Comparison of ENCODE assay signal across 8 cellular contexts in genomic region chr10:60237977-60238376, GRCh38.
DNase-seq lines count a peak whose midpoint lies in the region; ATAC-seq and TF ChIP-seq lines count a peak whose summit lies in the region.

No MANE protein-coding gene starts in this region.

- ATAC-seq in GM21737 (IDR thresholded peaks at IDR 0.05; ENCODE audit: unreplicated experiment) (peak; percentile 30), right cardiac atrium (peak in 1 of 2 donors; percentile 17)

- peak overlapping the region; percentile 54 for H3K27ac ChIP-seq in right cardiac atrium (ENCODE audit: low read length)

- H3K9me3 ChIP-seq in right cardiac atrium (ENCODE audit: control insufficient read depth, low read length) = no peaks in the 10 kb centered on the region

- no peak overlapping the region; the same call in 1 of the 2 replicates for H3K4me3 ChIP-seq in GM12865 (ENCODE audit: low read depth, low read length)
- peak overlapping the region; percentile 58 for H3K4me3 ChIP-seq in NB4 (ENCODE audit: low read depth, low read length)
- no peak overlapping the region for H3K4me3 ChIP-seq in right cardiac atrium (ENCODE audit: low read length)

- H3K27me3 ChIP-seq in right cardiac atrium (ENCODE audit: control insufficient read depth, insufficient read depth) = no peaks in the 10 kb centered on the region

- peaks cover 5% of the 10 kb centered on the region for H3K4me1 ChIP-seq in right cardiac atrium (ENCODE audit: control insufficient read depth, insufficient read depth, low read length)

- TF ChIP-seq CTCF in GM12865 (IDR thresholded peaks at IDR 0.05; ENCODE audit: insufficient read depth, low read depth, low read length, missing control alignments) (no peak), NB4 (IDR thresholded peaks at IDR 0.05; ENCODE audit: low read depth, low read length) (no peak)

- WGBS in right cardiac atrium = 53% methylated on average over 5 of the region's 5 CpGs

- DNase-seq in GM12865 (ENCODE audit: low read depth) (peak; percentile 41), NB4 (ENCODE audit: low read depth) (peak; percentile 24), right cardiac atrium (no peak), DMS53 treated with DMSO at 0.1 percent for 48 hours (lab: John Stamatoyannopoulos, UW; ENCODE audit: unreplicated experiment) (no peak), NCI-H226 (no peak), NCI-H510A treated with DMSO at 0.1 percent for 48 hours (lab: John Stamatoyannopoulos, UW) (no peak), NCI-H2196 treated with DMSO at 0.1 percent for 48 hours (lab: John Stamatoyannopoulos, UW; ENCODE audit: unreplicated experiment) (no peak)

- TF ChIP-seq POLR2A in NB4 (IDR thresholded peaks at IDR 0.05; ENCODE audit: extremely low read depth, insufficient read length) = no peak

- intact Hi-C loops in right cardiac atrium (cut with DNase I) = loop anchor here in 1 of 4 donors (10.0 kb wide), 1 partner anchor 197 kb away; no protein-coding TSS in a partner anchor

Comparison
In these comparisons a context has a peak if more than half of its experiments do, and no peak if none do; other contexts are left out.
1. DNase-seq: peak in GM12865 (single experiment) and NB4 (single experiment); none in right cardiac atrium (0 of 3), DMS53 treated with DMSO at 0.1 percent for 48 hours (single experiment), NCI-H226 (single experiment), NCI-H510A treated with DMSO at 0.1 percent for 48 hours (single experiment) and NCI-H2196 treated with DMSO at 0.1 percent for 48 hours (single experiment).